Comparison of ENCODE assay signal across 12 cellular contexts in genomic region chr14:73717998-73718741, GRCh38. TPM values are rescaled to one million over a fixed set of nuclear protein-coding genes. Genes with fewer than 3 reads are reported as not detected.
A peak's percentile ranks its signal among the peaks of the same experiment; 100 is the strongest.
DNase-seq lines count a peak whose midpoint lies in the region; ATAC-seq and TF ChIP-seq lines count a peak whose summit lies in the region.
"Had no signal": no experiment of that assay in that cellular context is flagged by ENCODE, and none has a peak within 500 bp of the region (broad histone marks: within the 10 kb centered on the region; RNA-seq: fewer than 3 reads in every experiment).

No MANE protein-coding gene starts in this region.

- H3K4me1 Mint-ChIP-seq in activated naive CD8-positive, alpha-beta T cell treated with anti-CD3 and anti-CD28 coated beads, Interleukin-2, amount 50 U/mL, for 24 hours, result peaks cover 18% of the 10 kb centered on the region
- peaks cover 5% of the 10 kb centered on the region for H3K4me1 Mint-ChIP-seq in activated naive CD8-positive, alpha-beta T cell treated with anti-CD3 and anti-CD28 coated beads for 36 hours
- peaks cover 20% of the 10 kb centered on the region for H3K4me1 Mint-ChIP-seq in endothelial cell (ENCODE audit: unreplicated experiment)
- peaks cover 10% of the 10 kb centered on the region for H3K4me1 Mint-ChIP-seq in T-helper 17 cell
- H3K4me1 Mint-ChIP-seq in activated CD4-positive, alpha-beta T cell treated with anti-CD3 and anti-CD28 coated beads, Interleukin-2, amount 10 ng/mL, durations not matched to agents 24 days and 14 days, result peaks cover 13% of the 10 kb centered on the region

- H3K27ac ChIP-seq in muscle layer of colon (ENCODE audit: low read depth, low read length), result peak overlapping the region; percentile 74
- H3K27ac ChIP-seq in upper lobe of right lung, result no peak overlapping the region

- H3K9ac ChIP-seq in muscle layer of colon (ENCODE audit: low read length), result peak overlapping the region; percentile 50

- H3K4me3 ChIP-seq in muscle layer of colon (ENCODE audit: low read depth in 1 of 2, low read length in 2 of 2) (peak overlapping the region; percentile 37 to 68), upper lobe of right lung (no peak overlapping the region)

- H3K4me1 ChIP-seq in muscle layer of colon (ENCODE audit: insufficient read depth, low read length), result peaks cover 16% of the 10 kb centered on the region
- H3K4me1 ChIP-seq in upper lobe of right lung, result peaks cover 12% of the 10 kb centered on the region

- H3K27me3 Mint-ChIP-seq in activated naive CD8-positive, alpha-beta T cell treated with anti-CD3 and anti-CD28 coated beads, Interleukin-2, amount 50 U/mL, for 24 hours, result no peaks in the 10 kb centered on the region
- H3K27me3 Mint-ChIP-seq in activated naive CD8-positive, alpha-beta T cell treated with anti-CD3 and anti-CD28 coated beads for 36 hours, result no peaks in the 10 kb centered on the region
- H3K27me3 Mint-ChIP-seq in endothelial cell (ENCODE audit: unreplicated experiment), result peaks cover 12% of the 10 kb centered on the region
- no peaks in the 10 kb centered on the region for H3K27me3 Mint-ChIP-seq in T-helper 17 cell
- no peaks in the 10 kb centered on the region for H3K27me3 Mint-ChIP-seq in activated CD4-positive, alpha-beta T cell treated with anti-CD3 and anti-CD28 coated beads, Interleukin-2, amount 10 ng/mL, durations not matched to agents 24 days and 14 days
- H3K27me3 Mint-ChIP-seq: activated CD8-positive, alpha-beta T cell treated with anti-CD3 and anti-CD28 coated beads for 36 hours had no signal

- H3K4me3 Mint-ChIP-seq in activated naive CD8-positive, alpha-beta T cell treated with anti-CD3 and anti-CD28 coated beads, Interleukin-2, amount 50 U/mL, for 24 hours, result no peak overlapping the region
- H3K4me3 Mint-ChIP-seq in activated naive CD8-positive, alpha-beta T cell treated with anti-CD3 and anti-CD28 coated beads for 36 hours, result no peak overlapping the region
- H3K4me3 Mint-ChIP-seq in endothelial cell (ENCODE audit: unreplicated experiment) (peak overlapping the region; percentile 57), T-helper 17 cell (no peak overlapping the region)
- H3K4me3 Mint-ChIP-seq in activated CD4-positive, alpha-beta T cell treated with anti-CD3 and anti-CD28 coated beads, Interleukin-2, amount 10 ng/mL, durations not matched to agents 24 days and 14 days, result no peak overlapping the region
- H3K4me3 Mint-ChIP-seq: activated CD8-positive, alpha-beta T cell treated with anti-CD3 and anti-CD28 coated beads for 36 hours had no signal

- H3K36me3 Mint-ChIP-seq in activated naive CD8-positive, alpha-beta T cell treated with anti-CD3 and anti-CD28 coated beads, Interleukin-2, amount 50 U/mL, for 24 hours (ENCODE audit: low read depth), result peaks cover 36% of the 10 kb centered on the region
- H3K36me3 Mint-ChIP-seq in activated naive CD8-positive, alpha-beta T cell treated with anti-CD3 and anti-CD28 coated beads for 36 hours, result peaks cover 19% of the 10 kb centered on the region
- H3K36me3 Mint-ChIP-seq in endothelial cell (ENCODE audit: low read depth, unreplicated experiment), result peaks cover 34% of the 10 kb centered on the region
- peaks cover 6% of the 10 kb centered on the region for H3K36me3 Mint-ChIP-seq in T-helper 17 cell (ENCODE audit: low read depth)
- H3K36me3 Mint-ChIP-seq in activated CD4-positive, alpha-beta T cell treated with anti-CD3 and anti-CD28 coated beads, Interleukin-2, amount 10 ng/mL, durations not matched to agents 24 days and 14 days (ENCODE audit: low read depth), result peaks cover 54% of the 10 kb centered on the region

- TF ChIP-seq CTCF in endothelial cell (IDR thresholded peaks at IDR 0.05; ENCODE audit: unreplicated experiment) (no peak), upper lobe of right lung (IDR thresholded peaks at IDR 0.05) (no peak)

- H3K9me3 ChIP-seq in muscle layer of colon (ENCODE audit: low read length), result no peaks in the 10 kb centered on the region
- no peaks in the 10 kb centered on the region for H3K9me3 ChIP-seq in upper lobe of right lung
- H3K9me3 ChIP-seq in T-helper 17 cell (ENCODE audit: control insufficient read depth, low read length, poor library complexity, severe bottlenecking), result no peaks in the 10 kb centered on the region

- no peaks in the 10 kb centered on the region for H3K27me3 ChIP-seq in muscle layer of colon (ENCODE audit: control insufficient read depth in 1 of 2, insufficient read depth in 2 of 2, low read length in 2 of 2)
- no peaks in the 10 kb centered on the region for H3K27me3 ChIP-seq in upper lobe of right lung

- ATAC-seq in activated naive CD8-positive, alpha-beta T cell treated with anti-CD3 and anti-CD28 coated beads, Interleukin-2, amount 50 U/mL, for 24 hours, result no peak
- no peak for ATAC-seq in upper lobe of right lung
- ATAC-seq in T-helper 17 cell, result no peak
- ATAC-seq: activated CD8-positive, alpha-beta T cell treated with anti-CD3 and anti-CD28 coated beads for 36 hours had no signal

- peaks cover 60% of the 10 kb centered on the region for H3K36me3 ChIP-seq in muscle layer of colon (ENCODE audit: insufficient read depth, low read length)
- peaks cover 81% of the 10 kb centered on the region for H3K36me3 ChIP-seq in upper lobe of right lung

- intact Hi-C loops in upper lobe of right lung (cut with DNase I), result no loop called here
- intact Hi-C loops in activated CD4-positive, alpha-beta T cell treated with anti-CD3 and anti-CD28 coated beads, Interleukin-2, amount 10 ng/mL, durations not matched to agents 24 days and 14 days (cut with micrococcal nuclease), result loop anchor here (10.0 kb wide), 1 partner anchor 223 kb away; the partner anchor contains the start of gene RIOX1

- H3K27ac Mint-ChIP-seq in activated naive CD8-positive, alpha-beta T cell treated with anti-CD3 and anti-CD28 coated beads, Interleukin-2, amount 50 U/mL, for 24 hours, result peak overlapping the region; percentile 56
- no peak overlapping the region for H3K27ac Mint-ChIP-seq in activated naive CD8-positive, alpha-beta T cell treated with anti-CD3 and anti-CD28 coated beads for 36 hours
- H3K27ac Mint-ChIP-seq in endothelial cell (ENCODE audit: unreplicated experiment) (no peak overlapping the region), T-helper 17 cell (no peak overlapping the region)
- H3K27ac Mint-ChIP-seq in activated CD4-positive, alpha-beta T cell treated with anti-CD3 and anti-CD28 coated beads, Interleukin-2, amount 10 ng/mL, durations not matched to agents 24 days and 14 days, result no peak overlapping the region
- H3K27ac Mint-ChIP-seq: activated CD8-positive, alpha-beta T cell treated with anti-CD3 and anti-CD28 coated beads for 36 hours had no signal

- no peak for DNase-seq in activated naive CD8-positive, alpha-beta T cell treated with anti-CD3 and anti-CD28 coated beads, Interleukin-2, amount 50 U/mL, for 24 hours
- no peak for DNase-seq in activated naive CD8-positive, alpha-beta T cell treated with anti-CD3 and anti-CD28 coated beads for 36 hours
- no peak for DNase-seq in endothelial cell (ENCODE audit: low spot score)
- peak; percentile 51 for DNase-seq in upper lobe of right lung
- no peak for DNase-seq in SIG-M5 (lab: John Stamatoyannopoulos, UW)
- DNase-seq in T-helper 17 cell, result no peak
- DNase-seq in activated CD4-positive, alpha-beta T cell treated with anti-CD3 and anti-CD28 coated beads, Interleukin-2, amount 10 ng/mL, durations not matched to agents 24 days and 14 days, result no peak
- DNase-seq: activated CD8-positive, alpha-beta T cell treated with anti-CD3 and anti-CD28 coated beads for 36 hours; cortex of kidney; kidney glomerular epithelial cell; NCI-H187 had no signal

- no peaks in the 10 kb centered on the region for H3K9me3 Mint-ChIP-seq in activated naive CD8-positive, alpha-beta T cell treated with anti-CD3 and anti-CD28 coated beads, Interleukin-2, amount 50 U/mL, for 24 hours
- H3K9me3 Mint-ChIP-seq in activated naive CD8-positive, alpha-beta T cell treated with anti-CD3 and anti-CD28 coated beads for 36 hours, result no peaks in the 10 kb centered on the region
- no peaks in the 10 kb centered on the region for H3K9me3 Mint-ChIP-seq in endothelial cell (ENCODE audit: unreplicated experiment)
- no peaks in the 10 kb centered on the region for H3K9me3 Mint-ChIP-seq in activated CD4-positive, alpha-beta T cell treated with anti-CD3 and anti-CD28 coated beads, Interleukin-2, amount 10 ng/mL, durations not matched to agents 24 days and 14 days
- H3K9me3 Mint-ChIP-seq: activated CD8-positive, alpha-beta T cell treated with anti-CD3 and anti-CD28 coated beads for 36 hours had no signal

RNA-seq across cellular contexts. Expression of gene PNMA1, which starts 4.0 kb away (rescaled TPM):
- 10 to 100 TPM; 26.6 to 28.3 TPM for total RNA-seq in activated naive CD8-positive, alpha-beta T cell treated with anti-CD3 and anti-CD28 coated beads for 36 hours
- total RNA-seq in endothelial cell (ENCODE audit: unreplicated experiment) (32.7 TPM), upper lobe of right lung (22.0 TPM), T-helper 17 cell (10 to 100 TPM; 42.0 to 53.7 TPM)
- 29.7 and 30.4 TPM in 2 replicates for total RNA-seq in activated CD4-positive, alpha-beta T cell treated with anti-CD3 and anti-CD28 coated beads, Interleukin-2, amount 10 ng/mL, durations not matched to agents 24 days and 14 days
